Comparison of ENCODE assay signal across 19 cellular contexts in the genomic region with DNA sequence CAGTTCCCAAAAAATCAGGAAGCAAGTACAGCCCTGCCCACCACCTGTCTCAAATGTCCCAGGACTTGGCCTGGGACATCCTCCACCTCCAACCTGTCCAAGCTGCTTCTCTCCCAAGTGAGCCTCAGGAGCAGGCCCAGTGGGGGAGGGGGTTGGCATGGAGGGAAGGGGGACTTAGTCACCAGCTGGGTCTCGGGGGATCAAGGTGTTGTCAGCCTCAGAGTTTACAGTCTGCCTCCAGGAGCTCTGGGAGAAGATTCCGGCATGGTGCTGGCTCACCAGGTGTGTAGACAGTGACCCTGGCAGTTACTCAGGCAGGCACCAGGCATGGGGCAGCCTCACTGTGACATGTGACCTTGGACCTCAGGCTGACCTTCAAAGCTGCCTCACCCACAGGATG. TPM values are rescaled to one million over a fixed set of nuclear protein-coding genes. Genes with fewer than 3 reads are reported as not detected.
DNase-seq lines count a peak whose midpoint lies in the region; ATAC-seq and TF ChIP-seq lines count a peak whose summit lies in the region.
"Had no signal": no experiment of that assay in that cellular context is flagged by ENCODE, and none has a peak within 500 bp of the region (broad histone marks: within the 10 kb centered on the region; RNA-seq: fewer than 3 reads in every experiment).

No MANE protein-coding gene starts in this region.

- TF ChIP-seq EP300 in gastroesophageal sphincter (IDR thresholded peaks at IDR 0.05) = no peak

- no peak for TF ChIP-seq CTCF in gastroesophageal sphincter (IDR thresholded peaks at IDR 0.05)
- TF ChIP-seq CTCF in psoas muscle (IDR thresholded peaks at IDR 0.05) = no peak
- no peak for TF ChIP-seq CTCF in uterus (IDR thresholded peaks at IDR 0.05)

- no peaks in the 10 kb centered on the region for H3K36me3 Mint-ChIP-seq in stimulated activated naive B cell treated with anti-CD40 and anti-IgM and Interleukin-4, amounts not matched to agents 10 μg/mL and 1 μg/mL and 100 μg/mL, for 72 hours
- H3K36me3 Mint-ChIP-seq: activated CD4-positive, alpha-beta memory T cell treated with anti-CD3 and anti-CD28 coated beads for 36 hours; activated naive CD8-positive, alpha-beta T cell treated with anti-CD3 and anti-CD28 coated beads, Interleukin-2, amount 10 ng/mL, durations not matched to agents 7 days and 5 days; CD8-positive, alpha-beta T cell; immature natural killer cell; memory B cell had no signal

- H3K4me3 ChIP-seq in right cardiac atrium (ENCODE audit: low read length) = no peak overlapping the region
- H3K4me3 ChIP-seq in gastroesophageal sphincter = no peak overlapping the region
- peak overlapping the region; percentile 57 for H3K4me3 ChIP-seq in psoas muscle
- H3K4me3 ChIP-seq in uterus = no peak overlapping the region
- H3K4me3 ChIP-seq: K562 had no signal

- peaks cover 25 to 39% of the 10 kb centered on the region in 2 donors for H3K27me3 Mint-ChIP-seq in stimulated activated naive B cell treated with anti-CD40 and anti-IgM and Interleukin-4, amounts not matched to agents 10 μg/mL and 1 μg/mL and 100 μg/mL, for 72 hours

- H3K4me3 Mint-ChIP-seq in stimulated activated naive B cell treated with anti-CD40 and anti-IgM and Interleukin-4, amounts not matched to agents 10 μg/mL and 1 μg/mL and 100 μg/mL, for 72 hours = no peak overlapping the region
- H3K4me3 Mint-ChIP-seq: activated CD4-positive, alpha-beta memory T cell treated with anti-CD3 and anti-CD28 coated beads for 36 hours; activated naive CD8-positive, alpha-beta T cell treated with anti-CD3 and anti-CD28 coated beads, Interleukin-2, amount 10 ng/mL, durations not matched to agents 7 days and 5 days; activated T-cell treated with anti-CD3 and anti-CD28 coated beads, Interleukin-2, amount 50 U/mL, for 72 hours; CD8-positive, alpha-beta T cell; central memory CD8-positive, alpha-beta T cell; immature natural killer cell; memory B cell had no signal

- intact Hi-C loops in right cardiac atrium (cut with DNase I) (loop anchor here in 1 of 4 donors (10.0 kb wide), 1 partner anchor 81 kb away; no protein-coding TSS in a partner anchor), Right ventricle myocardium superior (cut with DNase I) (no loop called here), psoas muscle (cut with DNase I) (loop anchor here in 1 of 2 donors (2.0 kb wide), 1 partner anchor 15 kb away; no protein-coding TSS in a partner anchor), uterus (cut with DNase I; ENCODE audit: low total_unique reads) (no loop called here)

- peaks cover 36% of the 10 kb centered on the region for H3K4me1 ChIP-seq in right cardiac atrium (ENCODE audit: control insufficient read depth, insufficient read depth, low read length)
- peaks cover 4 to 88% (median 58%) of the 10 kb centered on the region in 3 donors for H3K4me1 ChIP-seq in gastroesophageal sphincter
- H3K4me1 ChIP-seq in psoas muscle = peaks cover 89% of the 10 kb centered on the region
- peaks cover 0 to 21% of the 10 kb centered on the region in 2 donors for H3K4me1 ChIP-seq in uterus

- no peaks in the 10 kb centered on the region for H3K36me3 ChIP-seq in gastroesophageal sphincter
- no peaks in the 10 kb centered on the region for H3K36me3 ChIP-seq in psoas muscle (ENCODE audit: insufficient read depth in 1 of 2, low read depth in 1 of 2)
- no peaks in the 10 kb centered on the region for H3K36me3 ChIP-seq in uterus

- H3K27ac ChIP-seq in right cardiac atrium (ENCODE audit: low read length) (peak overlapping the region; percentile 43), gastroesophageal sphincter (peak overlapping the region in 3 of 4 donors; percentile 84 to 92 (median 91)), psoas muscle (peak overlapping the region; percentile 93), uterus (peak overlapping the region; percentile 17 to 79)

- DNase-seq in right cardiac atrium = no peak
- DNase-seq in Right ventricle myocardium superior = no peak
- peak in 1 of 2 donors; percentile 67 for DNase-seq in psoas muscle
- DNase-seq in uterus = no peak
- no peak for DNase-seq in KG1 (lab: John Stamatoyannopoulos, UW)
- no peak for DNase-seq in cortex of kidney (lab: John Stamatoyannopoulos, UW)
- DNase-seq in stimulated activated naive B cell treated with anti-CD40 and anti-IgM and Interleukin-4, amounts not matched to agents 10 μg/mL and 1 μg/mL and 100 μg/mL, for 72 hours = no peak
- DNase-seq: activated CD4-positive, alpha-beta memory T cell treated with anti-CD3 and anti-CD28 coated beads for 36 hours; activated naive CD8-positive, alpha-beta T cell treated with anti-CD3 and anti-CD28 coated beads, Interleukin-2, amount 10 ng/mL, durations not matched to agents 7 days and 5 days; activated T-cell treated with anti-CD3 and anti-CD28 coated beads, Interleukin-2, amount 50 U/mL, for 72 hours; CD8-positive, alpha-beta T cell; immature natural killer cell; NCI-H526 treated with DMSO at 0.1 percent for 48 hours; stimulated activated CD4-positive, alpha-beta T cell treated with anti-CD3 and anti-CD28 coated beads, Interleukin-4, amount 100 ng/mL, for 4 hours had no signal

- no peak for TF ChIP-seq POLR2A in gastroesophageal sphincter (IDR thresholded peaks at IDR 0.05)
- TF ChIP-seq POLR2A in uterus (IDR thresholded peaks at IDR 0.05) = no peak

- ATAC-seq in right cardiac atrium (no peak), Right ventricle myocardium superior (ENCODE audit: poor library complexity) (no peak), gastroesophageal sphincter (no peak), psoas muscle (peak in 1 of 4 donors; percentile 10)
- no peak for ATAC-seq in stimulated activated naive B cell treated with anti-CD40 and anti-IgM and Interleukin-4, amounts not matched to agents 10 μg/mL and 1 μg/mL and 100 μg/mL, for 72 hours (replicated peaks)
- ATAC-seq: activated T-cell treated with anti-CD3 and anti-CD28 coated beads, Interleukin-2, amount 50 U/mL, for 72 hours; CD8-positive, alpha-beta T cell; K562; Panc1 had no signal

- no peak overlapping the region for H3K27ac Mint-ChIP-seq in stimulated activated naive B cell treated with anti-CD40 and anti-IgM and Interleukin-4, amounts not matched to agents 10 μg/mL and 1 μg/mL and 100 μg/mL, for 72 hours
- H3K27ac Mint-ChIP-seq: activated CD4-positive, alpha-beta memory T cell treated with anti-CD3 and anti-CD28 coated beads for 36 hours; activated naive CD8-positive, alpha-beta T cell treated with anti-CD3 and anti-CD28 coated beads, Interleukin-2, amount 10 ng/mL, durations not matched to agents 7 days and 5 days; activated T-cell treated with anti-CD3 and anti-CD28 coated beads, Interleukin-2, amount 50 U/mL, for 72 hours; CD8-positive, alpha-beta T cell; immature natural killer cell; memory B cell had no signal

- H3K27me3 ChIP-seq in right cardiac atrium (ENCODE audit: control insufficient read depth, insufficient read depth) (no peaks in the 10 kb centered on the region), gastroesophageal sphincter (peaks cover 5% of the 10 kb centered on the region), psoas muscle (ENCODE audit: insufficient read depth in 3 of 3, low read length in 2 of 3) (no peaks in the 10 kb centered on the region), uterus (no peaks in the 10 kb centered on the region)

- H3K9me3 ChIP-seq in right cardiac atrium (ENCODE audit: control insufficient read depth, low read length) (no peaks in the 10 kb centered on the region), gastroesophageal sphincter (no peaks in the 10 kb centered on the region), psoas muscle (no peaks in the 10 kb centered on the region), uterus (no peaks in the 10 kb centered on the region)

- no peaks in the 10 kb centered on the region for H3K9me3 Mint-ChIP-seq in stimulated activated naive B cell treated with anti-CD40 and anti-IgM and Interleukin-4, amounts not matched to agents 10 μg/mL and 1 μg/mL and 100 μg/mL, for 72 hours
- H3K9me3 Mint-ChIP-seq: activated CD4-positive, alpha-beta memory T cell treated with anti-CD3 and anti-CD28 coated beads for 36 hours; activated naive CD8-positive, alpha-beta T cell treated with anti-CD3 and anti-CD28 coated beads, Interleukin-2, amount 10 ng/mL, durations not matched to agents 7 days and 5 days; activated T-cell treated with anti-CD3 and anti-CD28 coated beads, Interleukin-2, amount 50 U/mL, for 72 hours; CD8-positive, alpha-beta T cell; central memory CD8-positive, alpha-beta T cell; immature natural killer cell; memory B cell had no signal

- peaks cover 21 to 36% of the 10 kb centered on the region in 2 donors for H3K4me1 Mint-ChIP-seq in stimulated activated naive B cell treated with anti-CD40 and anti-IgM and Interleukin-4, amounts not matched to agents 10 μg/mL and 1 μg/mL and 100 μg/mL, for 72 hours
- H3K4me1 Mint-ChIP-seq: activated naive CD8-positive, alpha-beta T cell treated with anti-CD3 and anti-CD28 coated beads, Interleukin-2, amount 10 ng/mL, durations not matched to agents 7 days and 5 days; central memory CD8-positive, alpha-beta T cell; immature natural killer cell; memory B cell had no signal

- WGBS in right cardiac atrium = 93% methylated on average over 2 of the region's 2 CpGs
- WGBS in gastroesophageal sphincter (ENCODE audit: low coverage in 1 of 2), 2 donors = 50% methylated on average over 1 of the region's 2 CpGs; no CpG with 5 or more reads in 1 of the 2 donors
- WGBS in psoas muscle, 3 donors = 19 to 52% (median 31%) methylated on average over 2 of the region's 2 CpGs

RNA-seq across cellular contexts. Expression of a gene that starts 19.7 kb away (rescaled TPM):
- total RNA-seq in right cardiac atrium (10 to 100 TPM; 11.4 to 22.2 (median 14.6) TPM), Right ventricle myocardium superior (8.4 TPM), gastroesophageal sphincter (10 to 100 TPM in 1 of 4 donors, 1 to 10 TPM in 3; 7.0 to 19.7 (median 8.4) TPM), psoas muscle (10 to 100 TPM; 14.4 to 30.7 (median 20.6) TPM), uterus (10 to 100 TPM in 3 of 4 donors, 1 to 10 TPM in 1; 7.1 to 33.5 (median 14.7) TPM)
- polyA plus RNA-seq in right cardiac atrium (5.5 TPM), psoas muscle (1 to 10 TPM; 2.3 to 5.4 (median 4.4) TPM)
- total RNA-seq: activated CD4-positive, alpha-beta memory T cell treated with anti-CD3 and anti-CD28 coated beads for 36 hours; activated T-cell treated with anti-CD3 and anti-CD28 coated beads, Interleukin-2, amount 50 U/mL, for 72 hours; CD8-positive, alpha-beta T cell; K562 had no signal
- polyA plus RNA-seq: immature natural killer cell, K562 had no signal

Comparison
In these comparisons a context has a peak if more than half of its experiments do, and no peak if none do; other contexts are left out.
1. H3K27ac ChIP-seq: peak in every context shown above with its lines; median percentile 93 in psoas muscle; 91 in gastroesophageal sphincter; 48 in uterus; 43 in right cardiac atrium.